Comparison of ENCODE assay signal across 4 cellular contexts in genomic region chr13:19072956-19073706, GRCh38.
A peak's percentile ranks its signal among the peaks of the same experiment; 100 is the strongest.
DNase-seq lines count a peak whose midpoint lies in the region; FAIRE-seq and TF ChIP-seq lines count a peak whose summit lies in the region.
"Not testable (repeated sequence)": the region's sequence is repeated elsewhere in the genome, so short reads cannot be mapped to it uniquely, and the experiment has no call there.

No MANE protein-coding gene starts in this region.

- H3K9me3 Mint-ChIP-seq in osteocyte (ENCODE audit: unreplicated experiment): peaks cover 37% of the 10 kb centered on the region

- not testable (repeated sequence) for H3K27ac Mint-ChIP-seq in osteocyte (ENCODE audit: unreplicated experiment)

- not testable (repeated sequence) for H3K9me3 ChIP-seq in right atrium auricular region

- not testable (repeated sequence) for H3K36me3 ChIP-seq in right atrium auricular region

- TF ChIP-seq CTCF in right atrium auricular region (IDR thresholded peaks at IDR 0.05); osteocyte (IDR thresholded peaks at IDR 0.05): not testable (repeated sequence)

- not testable (repeated sequence) for H3K4me3 Mint-ChIP-seq in osteocyte (ENCODE audit: unreplicated experiment)

- FAIRE-seq in urothelium cell line (lab: Jason Lieb, UNC): peak; percentile 17

- H3K4me1 ChIP-seq in right atrium auricular region: not testable (repeated sequence)

- H3K36me3 Mint-ChIP-seq in osteocyte (ENCODE audit: unreplicated experiment): not testable (repeated sequence)

- H3K27me3 ChIP-seq in right atrium auricular region: not testable (repeated sequence)

- not testable (repeated sequence) for H3K4me3 ChIP-seq in right atrium auricular region

- H3K27ac ChIP-seq in right atrium auricular region: not testable (repeated sequence)

- H3K27me3 Mint-ChIP-seq in osteocyte (ENCODE audit: unreplicated experiment): not testable (repeated sequence)

- not testable (repeated sequence) for H3K4me1 Mint-ChIP-seq in osteocyte (ENCODE audit: unreplicated experiment)

- DNase-seq in right atrium auricular region (ENCODE audit: low spot score) (peak; percentile 32), islet precursor cell (peak; percentile 10), osteocyte (ENCODE audit: extremely low spot score, unreplicated experiment) (peak; percentile 54)
- not testable (repeated sequence) for DNase-seq in urothelium cell line (ENCODE audit: low spot score)
